In genomic region chr17:41918392-41919164, GRCh38 we compare ENCODE assay signal across 8 cellular contexts. TPM values are rescaled to one million over a fixed set of nuclear protein-coding genes. Genes with fewer than 3 reads are reported as not detected.
DNase-seq lines count a peak whose midpoint lies in the region; ATAC-seq and TF ChIP-seq lines count a peak whose summit lies in the region.

Gene ACLY, minus strand, starts transcription at chr17:41918951. Its CDS starts 5,078 bp downstream, at chr17:41913873.

- peak within 1 kb of the TSS; percentile 87 to 92 (median 90) for H3K27ac ChIP-seq in Peyer's patch
- peak within 1 kb of the TSS; percentile 82 to 94 (median 92) for H3K27ac ChIP-seq in esophagus muscularis mucosa (replicated peaks in 1 of 4)

- 0% methylated on average over 22 of the region's 73 CpGs for WGBS in esophagus muscularis mucosa

- H3K4me1 ChIP-seq in Peyer's patch: peaks cover 0 to 50% (median 6%) of the 10 kb centered on the region in 4 donors
- peaks cover 23 to 46% (median 35%) of the 10 kb centered on the region in 4 donors for H3K4me1 ChIP-seq in esophagus muscularis mucosa

- TF ChIP-seq CTCF in Peyer's patch (IDR thresholded peaks at IDR 0.05) (peak in 2 of 6 experiments; percentile 13 to 15), esophagus muscularis mucosa (IDR thresholded peaks at IDR 0.05) (peak in 1 of 3 experiments; percentile 3)

- H3K36me3 ChIP-seq in Peyer's patch: peaks cover 0 to under 1% (median 0%) of the 10 kb centered on the region in 3 donors
- H3K36me3 ChIP-seq in esophagus muscularis mucosa: peaks cover 0 to 10% (median 2%) of the 10 kb centered on the region in 4 donors

- no peak for TF ChIP-seq EP300 in esophagus muscularis mucosa (IDR thresholded peaks at IDR 0.05)

- no peaks in the 10 kb centered on the region for H3K27me3 ChIP-seq in Peyer's patch
- H3K27me3 ChIP-seq in esophagus muscularis mucosa: no peaks in the 10 kb centered on the region

- H3K9me3 ChIP-seq in Peyer's patch (no peaks in the 10 kb centered on the region), esophagus muscularis mucosa (no peaks in the 10 kb centered on the region)

- intact Hi-C loops in esophagus muscularis mucosa (cut with DNase I): no loop called here

- DNase-seq in DMS114 treated with DMSO at 0.1 percent for 48 hours (lab: John Stamatoyannopoulos, UW; ENCODE audit: unreplicated experiment) (peak; percentile 90), Peyer's patch (peak; percentile 96 to 99 (median 98)), esophagus muscularis mucosa (ENCODE audit: extremely low spot score) (peak; percentile 98), myocyte (ENCODE audit: low read depth) (peak; percentile 98)
- peak; percentile 95 for DNase-seq in Jurkat, Clone E6-1 (ENCODE audit: low read depth, low spot score)
- DNase-seq in activated T-cell treated with anti-CD3 and anti-CD28 coated beads, Interleukin-2, amount 50 U/mL, for 48 hours: peak; percentile 98 to 99
- peak; percentile 93 to 97 for DNase-seq in stimulated activated CD8-positive, alpha-beta memory T cell treated with anti-CD3 and anti-CD28 coated beads, Interleukin-7, amount 100 ng/mL, for 48 hours (ENCODE audit: extremely low read depth in 1 of 2, low read depth in 1 of 2)

- peak within 1 kb of the TSS; percentile 94 for H3K4me3 ChIP-seq in Jurkat, Clone E6-1 (ENCODE audit: low read length)
- peak within 1 kb of the TSS; percentile 83 to 94 (median 86) for H3K4me3 ChIP-seq in Peyer's patch
- peak within 1 kb of the TSS; percentile 63 to 99 (median 90) for H3K4me3 ChIP-seq in esophagus muscularis mucosa

- TF ChIP-seq POLR2A in Peyer's patch (IDR thresholded peaks at IDR 0.05) (peak; percentile 86 to 92), esophagus muscularis mucosa (IDR thresholded peaks at IDR 0.05; ENCODE audit: low read depth) (peak; percentile 46)

- peak; percentile 80 for ATAC-seq in GM21576 (IDR thresholded peaks at IDR 0.05; ENCODE audit: unreplicated experiment)

RNA-seq across cellular contexts. Expression of gene ACLY, which starts in this region (rescaled TPM):
- polyA plus RNA-seq in Jurkat, Clone E6-1 (2012; ENCODE audit: insufficient read depth, insufficient read length): 100 TPM
- total RNA-seq in Peyer's patch (100 to 1,000 TPM in 1 of 4 donors, 10 to 100 TPM in 3; 54.5 to 108 (median 74.0) TPM), esophagus muscularis mucosa (10 to 100 TPM; 52.3 to 87.7 (median 71.3) TPM), myocyte (107 and 165 TPM in 2 replicates)
- polyA plus RNA-seq in myocyte (2012): 124 TPM

Comparison
In these comparisons a context has a peak if more than half of its experiments do, and no peak if none do; other contexts are left out.
1. Peak in every context shown above with its lines: DNase-seq, ATAC-seq, H3K4me3 ChIP-seq and H3K27ac ChIP-seq.